ENCODE assay signal across 1 cellular context in the genomic region with DNA sequence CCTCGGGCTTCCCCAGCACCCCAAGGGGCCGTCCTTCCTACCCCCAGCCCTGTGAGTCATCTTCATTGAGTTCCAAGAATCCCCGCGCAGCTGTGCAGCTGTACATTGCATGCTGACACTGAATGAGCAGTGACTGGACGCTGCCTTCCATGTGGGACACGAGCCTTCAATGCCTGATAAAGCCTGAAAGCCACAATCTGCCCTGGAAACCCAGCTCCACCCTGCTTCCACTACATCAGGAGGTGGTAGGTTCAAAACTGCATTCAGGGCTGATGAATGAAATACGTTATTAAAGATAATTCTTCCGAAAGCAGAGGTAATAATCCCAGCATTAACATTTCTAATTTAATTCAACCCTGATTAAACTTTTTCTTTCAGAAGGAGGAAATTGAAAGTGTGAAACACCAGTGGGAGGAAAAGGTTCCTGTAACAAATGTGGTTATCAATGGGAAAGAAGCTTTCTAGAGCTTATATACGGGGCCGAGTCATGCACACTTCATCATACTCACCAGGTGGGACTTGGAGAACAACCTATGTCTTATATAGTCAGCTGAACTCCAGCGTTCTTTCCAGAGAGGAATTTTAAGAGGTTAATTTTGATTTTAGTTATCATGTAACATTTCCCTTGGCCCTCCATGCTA.
TF ChIP-seq lines count a peak whose summit lies in the region.

No MANE protein-coding gene starts in this region.

TF ChIP-seq in GM23338, 12 proteins besides CTCF, POLR2A, EP300 and RAD21 (continued from another document):
- TF ChIP-seq, protein P1, sequence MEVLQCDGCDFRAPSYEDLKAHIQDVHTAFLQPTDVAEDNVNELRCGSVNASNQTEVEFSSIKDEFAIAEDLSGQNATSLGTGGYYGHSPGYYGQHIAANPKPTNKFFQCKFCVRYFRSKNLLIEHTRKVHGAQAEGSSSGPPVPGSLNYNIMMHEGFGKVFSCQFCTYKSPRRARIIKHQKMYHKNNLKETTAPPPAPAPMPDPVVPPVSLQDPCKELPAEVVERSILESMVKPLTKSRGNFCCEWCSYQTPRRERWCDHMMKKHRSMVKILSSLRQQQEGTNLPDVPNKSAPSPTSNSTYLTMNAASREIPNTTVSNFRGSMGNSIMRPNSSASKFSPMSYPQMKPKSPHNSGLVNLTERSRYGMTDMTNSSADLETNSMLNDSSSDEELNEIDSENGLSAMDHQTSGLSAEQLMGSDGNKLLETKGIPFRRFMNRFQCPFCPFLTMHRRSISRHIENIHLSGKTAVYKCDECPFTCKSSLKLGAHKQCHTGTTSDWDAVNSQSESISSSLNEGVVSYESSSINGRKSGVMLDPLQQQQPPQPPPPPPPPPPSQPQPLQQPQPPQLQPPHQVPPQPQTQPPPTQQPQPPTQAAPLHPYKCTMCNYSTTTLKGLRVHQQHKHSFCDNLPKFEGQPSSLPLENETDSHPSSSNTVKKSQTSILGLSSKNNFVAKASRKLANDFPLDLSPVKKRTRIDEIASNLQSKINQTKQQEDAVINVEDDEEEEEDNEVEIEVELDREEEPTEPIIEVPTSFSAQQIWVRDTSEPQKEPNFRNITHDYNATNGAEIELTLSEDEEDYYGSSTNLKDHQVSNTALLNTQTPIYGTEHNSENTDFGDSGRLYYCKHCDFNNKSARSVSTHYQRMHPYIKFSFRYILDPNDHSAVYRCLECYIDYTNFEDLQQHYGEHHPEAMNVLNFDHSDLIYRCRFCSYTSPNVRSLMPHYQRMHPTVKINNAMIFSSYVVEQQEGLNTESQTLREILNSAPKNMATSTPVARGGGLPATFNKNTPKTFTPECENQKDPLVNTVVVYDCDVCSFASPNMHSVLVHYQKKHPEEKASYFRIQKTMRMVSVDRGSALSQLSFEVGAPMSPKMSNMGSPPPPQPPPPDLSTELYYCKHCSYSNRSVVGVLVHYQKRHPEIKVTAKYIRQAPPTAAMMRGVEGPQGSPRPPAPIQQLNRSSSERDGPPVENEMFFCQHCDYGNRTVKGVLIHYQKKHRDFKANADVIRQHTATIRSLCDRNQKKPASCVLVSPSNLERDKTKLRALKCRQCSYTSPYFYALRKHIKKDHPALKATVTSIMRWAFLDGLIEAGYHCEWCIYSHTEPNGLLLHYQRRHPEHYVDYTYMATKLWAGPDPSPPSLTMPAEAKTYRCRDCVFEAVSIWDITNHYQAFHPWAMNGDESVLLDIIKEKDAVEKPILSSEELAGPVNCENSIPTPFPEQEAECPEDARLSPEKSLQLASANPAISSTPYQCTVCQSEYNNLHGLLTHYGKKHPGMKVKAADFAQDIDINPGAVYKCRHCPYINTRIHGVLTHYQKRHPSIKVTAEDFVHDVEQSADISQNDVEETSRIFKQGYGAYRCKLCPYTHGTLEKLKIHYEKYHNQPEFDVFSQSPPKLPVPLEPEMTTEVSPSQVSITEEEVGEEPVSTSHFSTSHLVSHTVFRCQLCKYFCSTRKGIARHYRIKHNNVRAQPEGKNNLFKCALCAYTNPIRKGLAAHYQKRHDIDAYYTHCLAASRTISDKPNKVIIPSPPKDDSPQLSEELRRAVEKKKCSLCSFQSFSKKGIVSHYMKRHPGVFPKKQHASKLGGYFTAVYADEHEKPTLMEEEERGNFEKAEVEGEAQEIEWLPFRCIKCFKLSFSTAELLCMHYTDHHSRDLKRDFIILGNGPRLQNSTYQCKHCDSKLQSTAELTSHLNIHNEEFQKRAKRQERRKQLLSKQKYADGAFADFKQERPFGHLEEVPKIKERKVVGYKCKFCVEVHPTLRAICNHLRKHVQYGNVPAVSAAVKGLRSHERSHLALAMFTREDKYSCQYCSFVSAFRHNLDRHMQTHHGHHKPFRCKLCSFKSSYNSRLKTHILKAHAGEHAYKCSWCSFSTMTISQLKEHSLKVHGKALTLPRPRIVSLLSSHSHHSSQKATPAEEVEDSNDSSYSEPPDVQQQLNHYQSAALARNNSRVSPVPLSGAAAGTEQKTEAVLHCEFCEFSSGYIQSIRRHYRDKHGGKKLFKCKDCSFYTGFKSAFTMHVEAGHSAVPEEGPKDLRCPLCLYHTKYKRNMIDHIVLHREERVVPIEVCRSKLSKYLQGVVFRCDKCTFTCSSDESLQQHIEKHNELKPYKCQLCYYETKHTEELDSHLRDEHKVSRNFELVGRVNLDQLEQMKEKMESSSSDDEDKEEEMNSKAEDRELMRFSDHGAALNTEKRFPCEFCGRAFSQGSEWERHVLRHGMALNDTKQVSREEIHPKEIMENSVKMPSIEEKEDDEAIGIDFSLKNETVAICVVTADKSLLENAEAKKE (CRISPR knock-in tag; IDR thresholded peaks at IDR 0.05), result no peak
- TF ChIP-seq JUNB (IDR thresholded peaks at IDR 0.05; ENCODE audit: unreplicated experiment) (no peak), CREB1 (CRISPR knock-in tag; IDR thresholded peaks at IDR 0.05; ENCODE audit: low read depth) (no peak), ZNF331 (CRISPR knock-in tag; IDR thresholded peaks at IDR 0.05; ENCODE audit: low read depth) (no peak), NANOG (IDR thresholded peaks at IDR 0.05; ENCODE audit: borderline replicate concordance) (no peak), ZNF114 (CRISPR knock-in tag; IDR thresholded peaks at IDR 0.05) (no peak), EZH2phosphoT487 (IDR thresholded peaks at IDR 0.05; ENCODE audit: unreplicated experiment) (no peak), POLR2AphosphoS5 (IDR thresholded peaks at IDR 0.05; ENCODE audit: low read depth) (no peak), EZH2 (IDR thresholded peaks at IDR 0.05; ENCODE audit: low read depth, unreplicated experiment) (no peak), STAT1 (IDR thresholded peaks at IDR 0.05; ENCODE audit: unreplicated experiment) (no peak)
- TF ChIP-seq, protein P2, sequence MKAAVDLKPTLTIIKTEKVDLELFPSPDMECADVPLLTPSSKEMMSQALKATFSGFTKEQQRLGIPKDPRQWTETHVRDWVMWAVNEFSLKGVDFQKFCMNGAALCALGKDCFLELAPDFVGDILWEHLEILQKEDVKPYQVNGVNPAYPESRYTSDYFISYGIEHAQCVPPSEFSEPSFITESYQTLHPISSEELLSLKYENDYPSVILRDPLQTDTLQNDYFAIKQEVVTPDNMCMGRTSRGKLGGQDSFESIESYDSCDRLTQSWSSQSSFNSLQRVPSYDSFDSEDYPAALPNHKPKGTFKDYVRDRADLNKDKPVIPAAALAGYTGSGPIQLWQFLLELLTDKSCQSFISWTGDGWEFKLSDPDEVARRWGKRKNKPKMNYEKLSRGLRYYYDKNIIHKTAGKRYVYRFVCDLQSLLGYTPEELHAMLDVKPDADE (IDR thresholded peaks at IDR 0.05), result no peak
